8 cellular contexts compared by ENCODE assay signal in genomic region chr17:42276609-42277341, GRCh38. TPM values are rescaled to one million over a fixed set of nuclear protein-coding genes. Genes with fewer than 3 reads are reported as not detected.
DNase-seq lines count a peak whose midpoint lies in the region; ATAC-seq and TF ChIP-seq lines count a peak whose summit lies in the region.

No MANE protein-coding gene starts in this region.

- ATAC-seq in GM19397 (IDR thresholded peaks at IDR 0.05; ENCODE audit: unreplicated experiment) (peak; percentile 13), upper lobe of left lung (ENCODE audit: low FRiP score in 2 of 2) (peak; percentile 49 to 68)

- H3K36me3 ChIP-seq in esophagus squamous epithelium (no peaks in the 10 kb centered on the region), muscle layer of colon (ENCODE audit: insufficient read depth, low read length) (no peaks in the 10 kb centered on the region), upper lobe of left lung (no peaks in the 10 kb centered on the region)

- DNase-seq in AG09309 (ENCODE audit: low read depth) = no peak
- DNase-seq in LNCaP clone FGC (ENCODE audit: low read depth) = no peak
- DNase-seq in activated CD4-positive, alpha-beta T cell treated with anti-CD3 and anti-CD28 coated beads for 48 hours = peak; percentile 35
- no peak for DNase-seq in esophagus squamous epithelium (lab: John Stamatoyannopoulos, UW)
- peak in 1 of 2 donors; percentile 89 for DNase-seq in upper lobe of left lung
- DNase-seq in NCI-H526 treated with DMSO at 0.1 percent for 48 hours (lab: John Stamatoyannopoulos, UW) = no peak

- no peaks in the 10 kb centered on the region for H3K9me3 ChIP-seq in esophagus squamous epithelium
- no peaks in the 10 kb centered on the region for H3K9me3 ChIP-seq in muscle layer of colon (ENCODE audit: low read length)
- no peaks in the 10 kb centered on the region for H3K9me3 ChIP-seq in upper lobe of left lung

- H3K4me3 ChIP-seq in AG09309 (ENCODE audit: control insufficient read depth, low read depth, low read length) (peak overlapping the region; percentile 66), LNCaP clone FGC (ENCODE audit: low read depth, low read length) (peak overlapping the region; percentile 60), esophagus squamous epithelium (peak overlapping the region; percentile 77 to 95 (median 93)), muscle layer of colon (ENCODE audit: low read depth in 1 of 2, low read length in 2 of 2) (peak overlapping the region; percentile 73 to 91), upper lobe of left lung (peak overlapping the region; percentile 40 to 96 (median 82))

- no peaks in the 10 kb centered on the region for H3K27me3 ChIP-seq in esophagus squamous epithelium
- no peaks in the 10 kb centered on the region for H3K27me3 ChIP-seq in muscle layer of colon (ENCODE audit: control insufficient read depth in 1 of 2, insufficient read depth in 2 of 2, low read length in 2 of 2)
- H3K27me3 ChIP-seq in upper lobe of left lung = no peaks in the 10 kb centered on the region

- TF ChIP-seq POLR2A in esophagus squamous epithelium (IDR thresholded peaks at IDR 0.05) (no peak), upper lobe of left lung (IDR thresholded peaks at IDR 0.05) (peak in 1 of 4 donors; percentile 12)

- H3K9ac ChIP-seq in muscle layer of colon (ENCODE audit: low read length) = peak overlapping the region; percentile 67

- intact Hi-C loops in esophagus squamous epithelium (cut with DNase I) = no loop called here

- WGBS in esophagus squamous epithelium, 2 donors = 1 to 7% methylated on average over 8 to 11 of the region's 44 CpGs
- WGBS in upper lobe of left lung, 2 donors = 0 to 1% methylated on average over 17 to 34 of the region's 44 CpGs

- TF ChIP-seq EP300 in upper lobe of left lung (IDR thresholded peaks at IDR 0.05) = no peak

- H3K4me1 ChIP-seq in esophagus squamous epithelium (peaks cover 9 to 49% (median 12%) of the 10 kb centered on the region in 3 donors), muscle layer of colon (ENCODE audit: insufficient read depth, low read length) (peaks cover 41% of the 10 kb centered on the region), upper lobe of left lung (peaks cover 19 to 43% (median 37%) of the 10 kb centered on the region in 4 donors)

- H3K27ac ChIP-seq in esophagus squamous epithelium (peak overlapping the region; percentile 82 to 95 (median 91)), muscle layer of colon (ENCODE audit: low read depth, low read length) (peak overlapping the region; percentile 77), upper lobe of left lung (peak overlapping the region; percentile 88 to 94 (median 89))

- TF ChIP-seq CTCF in AG09309 (IDR thresholded peaks at IDR 0.05; ENCODE audit: control insufficient read depth, insufficient read depth, low read depth, low read length, missing control alignments) = no peak
- TF ChIP-seq CTCF in LNCaP clone FGC (IDR thresholded peaks at IDR 0.05; ENCODE audit: control insufficient read depth, extremely low read depth, insufficient read depth) = no peak
- no peak for TF ChIP-seq CTCF in esophagus squamous epithelium (IDR thresholded peaks at IDR 0.05)
- no peak for TF ChIP-seq CTCF in upper lobe of left lung (IDR thresholded peaks at IDR 0.05)

RNA-seq across cellular contexts. Expression of gene STAT5B, which starts 0.6 kb away (rescaled TPM):
- total RNA-seq in esophagus squamous epithelium (10 to 100 TPM; 17.9 to 57.6 (median 19.5) TPM), upper lobe of left lung (100 to 1,000 TPM in 1 of 6 donors, 10 to 100 TPM in 5; 48.6 to 115 (median 66.3) TPM)

RNA-seq across cellular contexts. Expression of gene STAT5A, which starts 11.5 kb away (rescaled TPM):
- total RNA-seq in esophagus squamous epithelium (10 to 100 TPM in 3 of 4 donors, 1 to 10 TPM in 1; 7.3 to 34.3 (median 14.0) TPM), upper lobe of left lung (100 to 1,000 TPM in 1 of 6 donors, 10 to 100 TPM in 5; 33.7 to 119 (median 70.3) TPM)
